In genomic region chr18:42620585-42620984, GRCh38 we compare ENCODE assay signal across 26 cellular contexts.
"Had no signal": no experiment of that assay in that cellular context is flagged by ENCODE, and none has a peak within 500 bp of the region (broad histone marks: within the 10 kb centered on the region; RNA-seq: fewer than 3 reads in every experiment).

No MANE protein-coding gene starts in this region.

- DNase-seq: activated CD4-positive, alpha-beta memory T cell treated with anti-CD3 and anti-CD28 coated beads for 36 hours; activated CD4-positive, alpha-beta T cell treated with anti-CD3 and anti-CD28 coated beads, Interleukin-2, amount 10 ng/mL, durations not matched to agents 24 days and 14 days; activated CD4-positive, CD25-positive, alpha-beta regulatory T cell treated with anti-CD3 and anti-CD28 coated beads, Interleukin-2, amount 50 U/mL, for 72 hours; activated CD8-positive, alpha-beta memory T cell treated with anti-CD3 and anti-CD28 coated beads, Interleukin-2, amount 50 U/mL, for 4 hours; activated gamma-delta T cell; activated naive CD4-positive, alpha-beta T cell treated with anti-CD3 and anti-CD28 coated beads, Interleukin-2, amount 50 U/mL, for 16 hours; activated T-cell treated with anti-CD3 and anti-CD28 coated beads, Interleukin-2, amount 50 U/mL, for 1 hour; amniotic stem cell; caudate nucleus; foreskin melanocyte; heart right ventricle; midbrain; naive thymus-derived CD4-positive, alpha-beta T cell; occipital lobe; psoas muscle; sigmoid colon; small intestine; stimulated activated CD4-positive, alpha-beta T cell treated with anti-CD3 and anti-CD28 coated beads, Interleukin-15, amount 100 ng/mL, for 24 hours; stimulated activated CD4-positive, alpha-beta T cell treated with anti-CD3 and anti-CD28 coated beads, Interleukin-2, amount 100 ng/mL, for 24 hours; stimulated activated naive B cell treated with anti-CD40 and anti-IgM and Interleukin-4, amounts not matched to agents 10 μg/mL and 1 μg/mL and 100 μg/mL, for 72 hours; stomach; T1000; tibial artery had no signal

- H3K4me1 Mint-ChIP-seq: activated CD4-positive, alpha-beta T cell treated with anti-CD3 and anti-CD28 coated beads, Interleukin-2, amount 10 ng/mL, durations not matched to agents 24 days and 14 days; naive thymus-derived CD4-positive, alpha-beta T cell; stimulated activated naive B cell treated with anti-CD40 and anti-IgM and Interleukin-4, amounts not matched to agents 10 μg/mL and 1 μg/mL and 100 μg/mL, for 72 hours had no signal

- H3K9me3 Mint-ChIP-seq: activated CD4-positive, alpha-beta T cell treated with anti-CD3 and anti-CD28 coated beads, Interleukin-2, amount 10 ng/mL, durations not matched to agents 24 days and 14 days; activated T-helper 1 cell treated with anti-CD3 and anti-CD28 coated beads, Interleukin-12 subunit alpha, Interleukin-12 subunit beta, Interleukin-2, Interleukin-4 antibody, amounts not matched to agents 30 ng/mL and 10 ng/mL and 1 ng/mL, durations not matched to agents 14 hours and 24 hours and 36 hours had no signal

- H3K27ac Mint-ChIP-seq: activated CD4-positive, alpha-beta memory T cell treated with anti-CD3 and anti-CD28 coated beads for 36 hours; activated CD4-positive, alpha-beta T cell treated with anti-CD3 and anti-CD28 coated beads, Interleukin-2, amount 10 ng/mL, durations not matched to agents 24 days and 14 days; activated T-helper 1 cell treated with anti-CD3 and anti-CD28 coated beads, Interleukin-12 subunit alpha, Interleukin-12 subunit beta, Interleukin-2, Interleukin-4 antibody, amounts not matched to agents 30 ng/mL and 10 ng/mL and 1 ng/mL, durations not matched to agents 14 hours and 24 hours and 36 hours; naive thymus-derived CD4-positive, alpha-beta T cell; stimulated activated naive B cell treated with anti-CD40 and anti-IgM and Interleukin-4, amounts not matched to agents 10 μg/mL and 1 μg/mL and 100 μg/mL, for 72 hours had no signal

- H3K27me3 Mint-ChIP-seq: activated CD4-positive, alpha-beta memory T cell treated with anti-CD3 and anti-CD28 coated beads for 36 hours; activated CD4-positive, alpha-beta T cell treated with anti-CD3 and anti-CD28 coated beads, Interleukin-2, amount 10 ng/mL, durations not matched to agents 24 days and 14 days; naive thymus-derived CD4-positive, alpha-beta T cell; stimulated activated naive B cell treated with anti-CD40 and anti-IgM and Interleukin-4, amounts not matched to agents 10 μg/mL and 1 μg/mL and 100 μg/mL, for 72 hours had no signal

- H3K4me3 ChIP-seq: heart right ventricle, psoas muscle, sigmoid colon, stomach, suprapubic skin, tibial artery had no signal

- H3K36me3 Mint-ChIP-seq: activated CD4-positive, alpha-beta memory T cell treated with anti-CD3 and anti-CD28 coated beads for 36 hours; stimulated activated naive B cell treated with anti-CD40 and anti-IgM and Interleukin-4, amounts not matched to agents 10 μg/mL and 1 μg/mL and 100 μg/mL, for 72 hours had no signal

- H3K4me3 Mint-ChIP-seq: activated CD4-positive, alpha-beta memory T cell treated with anti-CD3 and anti-CD28 coated beads for 36 hours; activated CD4-positive, alpha-beta T cell treated with anti-CD3 and anti-CD28 coated beads, Interleukin-2, amount 10 ng/mL, durations not matched to agents 24 days and 14 days; activated T-helper 1 cell treated with anti-CD3 and anti-CD28 coated beads, Interleukin-12 subunit alpha, Interleukin-12 subunit beta, Interleukin-2, Interleukin-4 antibody, amounts not matched to agents 30 ng/mL and 10 ng/mL and 1 ng/mL, durations not matched to agents 14 hours and 24 hours and 36 hours; naive thymus-derived CD4-positive, alpha-beta T cell; stimulated activated naive B cell treated with anti-CD40 and anti-IgM and Interleukin-4, amounts not matched to agents 10 μg/mL and 1 μg/mL and 100 μg/mL, for 72 hours had no signal

- ATAC-seq: esophagus mucosa; heart right ventricle; naive thymus-derived CD4-positive, alpha-beta T cell; psoas muscle; stimulated activated naive B cell treated with anti-CD40 and anti-IgM and Interleukin-4, amounts not matched to agents 10 μg/mL and 1 μg/mL and 100 μg/mL, for 72 hours had no signal
